Comparison of ENCODE assay signal across 8 cellular contexts in the genomic region with DNA sequence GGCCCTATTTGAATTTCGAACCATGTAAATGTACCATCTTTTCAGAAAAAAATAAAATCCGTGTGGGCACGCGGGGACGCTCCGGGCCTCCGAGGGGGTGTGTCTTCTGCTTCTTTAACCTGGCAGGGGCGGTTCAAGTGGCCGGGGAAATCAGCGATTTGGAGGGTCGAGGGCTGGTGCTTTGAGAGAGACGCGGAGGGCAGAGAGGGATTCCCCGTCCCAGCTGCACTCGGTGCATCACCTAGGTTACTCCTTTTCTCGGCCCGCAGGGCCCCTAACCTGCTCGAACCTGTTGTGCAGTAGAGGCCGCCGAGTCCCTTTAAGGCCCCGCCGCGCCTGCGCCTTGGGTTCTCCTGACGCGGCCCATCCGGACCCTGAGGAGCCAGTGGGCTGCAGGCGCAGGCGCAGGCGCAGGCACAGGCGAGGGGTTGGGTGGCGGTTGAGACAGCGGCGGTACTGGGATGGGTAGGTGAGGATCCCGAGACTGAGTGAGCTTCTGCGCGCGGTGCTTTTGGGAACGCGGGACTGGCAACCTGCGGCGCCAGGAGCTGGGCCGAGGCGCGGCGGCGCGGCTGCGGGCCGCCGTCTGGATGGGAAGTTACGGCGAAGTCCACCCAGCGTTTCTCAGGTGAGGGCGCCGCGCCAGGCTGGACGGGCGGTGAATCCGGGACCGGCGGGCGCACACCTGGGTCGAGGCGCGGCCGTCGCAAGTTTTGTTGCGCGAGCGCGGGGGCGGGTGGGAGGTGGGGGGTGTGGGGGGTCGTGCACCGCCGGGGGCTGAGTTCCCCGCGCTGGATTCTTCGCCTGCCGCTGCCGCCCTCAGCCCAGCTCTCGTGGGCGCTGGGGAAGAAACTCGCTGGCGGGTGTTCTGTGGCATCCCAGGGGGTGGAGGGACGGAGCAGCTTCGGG. TPM values are rescaled to one million over a fixed set of nuclear protein-coding genes. Genes with fewer than 3 reads are reported as not detected.
DNase-seq lines count a peak whose midpoint lies in the region; ATAC-seq and TF ChIP-seq lines count a peak whose summit lies in the region.

A gene with protein sequence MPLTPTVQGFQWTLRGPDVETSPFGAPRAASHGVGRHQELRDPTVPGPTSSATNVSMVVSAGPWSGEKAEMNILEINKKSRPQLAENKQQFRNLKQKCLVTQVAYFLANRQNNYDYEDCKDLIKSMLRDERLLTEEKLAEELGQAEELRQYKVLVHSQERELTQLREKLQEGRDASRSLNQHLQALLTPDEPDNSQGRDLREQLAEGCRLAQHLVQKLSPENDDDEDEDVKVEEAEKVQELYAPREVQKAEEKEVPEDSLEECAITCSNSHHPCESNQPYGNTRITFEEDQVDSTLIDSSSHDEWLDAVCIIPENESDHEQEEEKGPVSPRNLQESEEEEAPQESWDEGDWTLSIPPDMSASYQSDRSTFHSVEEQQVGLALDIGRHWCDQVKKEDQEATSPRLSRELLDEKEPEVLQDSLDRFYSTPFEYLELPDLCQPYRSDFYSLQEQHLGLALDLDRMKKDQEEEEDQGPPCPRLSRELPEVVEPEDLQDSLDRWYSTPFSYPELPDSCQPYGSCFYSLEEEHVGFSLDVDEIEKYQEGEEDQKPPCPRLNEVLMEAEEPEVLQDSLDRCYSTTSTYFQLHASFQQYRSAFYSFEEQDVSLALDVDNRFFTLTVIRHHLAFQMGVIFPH (plus strand): TSS at position 417 of the 909 bp plus-strand sequence. CDS start 4,950 bp downstream, outside the sequence.

- peak within 1 kb of the TSS; percentile 67 for H3K9ac ChIP-seq in HCT116 (ENCODE audit: low read length)

- TF ChIP-seq EP300 in upper lobe of left lung (IDR thresholded peaks at IDR 0.05): no peak

- intact Hi-C loops in HCT116 (cut with micrococcal nuclease): no loop called here
- intact Hi-C loops in left ventricle myocardium inferior (cut with micrococcal nuclease): no loop called here
- intact Hi-C loops in prostate gland (cut with DNase I): no loop called here

- peak; percentile 98 for ATAC-seq in HCT116
- peak; percentile 93 to 99 for ATAC-seq in upper lobe of left lung (ENCODE audit: low FRiP score in 2 of 2)

- H3K9me3 ChIP-seq in HCT116 (ENCODE audit: control insufficient read depth in 1 of 2, insufficient read depth in 1 of 2, low read depth in 1 of 2, low read length in 2 of 2) (no peaks in the 10 kb centered on the region), left ventricle myocardium inferior (replicated peaks) (no peaks in the 10 kb centered on the region), prostate gland (no peaks in the 10 kb centered on the region), upper lobe of left lung (no peaks in the 10 kb centered on the region)

- under 1% methylated on average over 68 of the region's 87 CpGs for WGBS in prostate gland
- 0% methylated on average over 29 to 49 of the region's 87 CpGs for WGBS in upper lobe of left lung, 2 donors

- H3K36me3 ChIP-seq in HCT116 (ENCODE audit: control insufficient read depth in 1 of 2, insufficient read depth in 2 of 2, low read length in 2 of 2) (0 out of 4 replicates have a peak, but pooled peaks cover 0 to 3% of the 10 kb centered on the region in 2 experiments), left ventricle myocardium inferior (no peaks in the 10 kb centered on the region), prostate gland (no peaks in the 10 kb centered on the region), upper lobe of left lung (peaks cover 0 to 3% (median 0%) of the 10 kb centered on the region in 4 donors)

- CTCF ChIA-PET in HCT116 (lab: Charles Lee): no interaction called here

- H3K4me2 ChIP-seq in HCT116 (ENCODE audit: low read length): peak within 1 kb of the TSS; percentile 90

- DNase-seq in EH (ENCODE audit: low read depth): peak; percentile 90
- peak; percentile 78 for DNase-seq in HCT116 (ENCODE audit: low read depth, low spot score)
- peak; percentile 87 for DNase-seq in NCI-H1092 (lab: John Stamatoyannopoulos, UW)
- DNase-seq in T-helper 1 cell: peak; percentile 41 to 83 (median 60)
- DNase-seq in amniotic stem cell (lab: John Stamatoyannopoulos, UW): peak; percentile 89
- DNase-seq in left ventricle myocardium inferior: peak; percentile 90
- peak; percentile 93 for DNase-seq in prostate gland (ENCODE audit: low spot score)
- peak; percentile 93 to 97 for DNase-seq in upper lobe of left lung

- peak within 1 kb of the TSS; percentile 60 for H2AFZ ChIP-seq in HCT116 (ENCODE audit: low read depth, low read length, poor library complexity, severe bottlenecking)

- TF ChIP-seq POLR2A in HCT116 (IDR thresholded peaks at IDR 0.05; ENCODE audit: borderline replicate concordance, extremely low read depth, insufficient read depth, insufficient read length) (peak; percentile 76), prostate gland (IDR thresholded peaks at IDR 0.05) (peak; percentile 84), upper lobe of left lung (IDR thresholded peaks at IDR 0.05) (peak in 2 of 4 donors; percentile 20 to 53)

- H3K27ac ChIP-seq in HCT116 (ENCODE audit: low read depth, low read length) (peak within 1 kb of the TSS; percentile 69), left ventricle myocardium inferior (replicated peaks) (peak within 1 kb of the TSS; percentile 64), prostate gland (peak within 1 kb of the TSS; percentile 65 to 67), upper lobe of left lung (peak within 1 kb of the TSS in 1 of 4 donors; percentile 65)

- H3K27me3 ChIP-seq in HCT116 (ENCODE audit: insufficient read depth, low read length): no peaks in the 10 kb centered on the region
- peaks cover 13% of the 10 kb centered on the region for H3K27me3 ChIP-seq in left ventricle myocardium inferior (ENCODE audit: low read depth)
- H3K27me3 ChIP-seq in prostate gland (replicated peaks; ENCODE audit: insufficient read depth): no peaks in the 10 kb centered on the region
- H3K27me3 ChIP-seq in upper lobe of left lung: peaks cover 0 to 3% (median 0%) of the 10 kb centered on the region in 4 donors

- RAD21 ChIA-PET in HCT116 (lab: Charles Lee; ENCODE audit: low non-redundant PET in 1 of 2, low total read pairs in 2 of 2, uncharacterized antibody in 2 of 2, unreplicated experiment in 2 of 2): no interaction called here

- no peaks in the 10 kb centered on the region for H4K20me1 ChIP-seq in HCT116 (ENCODE audit: insufficient read depth)

- POLR2A ChIA-PET in HCT116 (lab: Charles Lee): no interaction called here

- H3K4me1 ChIP-seq in HCT116 (ENCODE audit: control insufficient read depth in 1 of 2, insufficient read depth in 2 of 2, low read length in 2 of 2) (peaks cover 7 to 16% of the 10 kb centered on the region in 2 experiments; a peak in 3 of 4 replicates), left ventricle myocardium inferior (peaks cover 27% of the 10 kb centered on the region), prostate gland (replicated peaks) (no peaks in the 10 kb centered on the region), upper lobe of left lung (peaks cover 6 to 23% (median 10%) of the 10 kb centered on the region in 4 donors)

- peaks cover 27% of the 10 kb centered on the region for H3K79me2 ChIP-seq in HCT116 (ENCODE audit: insufficient read depth, low read length)

- TF ChIP-seq RAD21 in HCT116 (IDR thresholded peaks at IDR 0.05; ENCODE audit: low read depth): no peak

- peak within 1 kb of the TSS; percentile 59 to 83 for H3K4me3 ChIP-seq in HCT116 (replicated peaks in 1 of 2; ENCODE audit: low read depth in 1 of 2, low read length in 2 of 2)
- peak within 1 kb of the TSS; percentile 87 for H3K4me3 ChIP-seq in left ventricle myocardium inferior
- peak within 1 kb of the TSS; percentile 49 to 54 for H3K4me3 ChIP-seq in prostate gland
- H3K4me3 ChIP-seq in upper lobe of left lung: peak within 1 kb of the TSS; percentile 58 to 91 (median 74)

- TF ChIP-seq CTCF in HCT116 (IDR thresholded peaks at IDR 0.05 in 2 of 3, conservative IDR thresholded peaks at IDR 0.05 in 1 of 3; ENCODE audit: borderline replicate concordance in 1 of 3, insufficient read depth in 1 of 3, low read depth in 2 of 3, low read length in 2 of 3) (no peak), left ventricle myocardium inferior (IDR thresholded peaks at IDR 0.05; ENCODE audit: borderline replicate concordance) (no peak), prostate gland (IDR thresholded peaks at IDR 0.05) (peak in 1 of 4 experiments; percentile 11), upper lobe of left lung (IDR thresholded peaks at IDR 0.05) (peak in 1 of 6 experiments; percentile 18)

- no TSS peak for BruUV-seq in HCT116 (replicated peaks; lab: Mats Ljungman, UMichigan)

- no peaks in the 10 kb centered on the region for H3K9me2 ChIP-seq in HCT116 (ENCODE audit: insufficient read depth)

TF ChIP-seq in HCT116, 20 proteins besides CTCF, POLR2A, EP300 and RAD21 (continues in another document):
- TF ChIP-seq, protein P1, sequence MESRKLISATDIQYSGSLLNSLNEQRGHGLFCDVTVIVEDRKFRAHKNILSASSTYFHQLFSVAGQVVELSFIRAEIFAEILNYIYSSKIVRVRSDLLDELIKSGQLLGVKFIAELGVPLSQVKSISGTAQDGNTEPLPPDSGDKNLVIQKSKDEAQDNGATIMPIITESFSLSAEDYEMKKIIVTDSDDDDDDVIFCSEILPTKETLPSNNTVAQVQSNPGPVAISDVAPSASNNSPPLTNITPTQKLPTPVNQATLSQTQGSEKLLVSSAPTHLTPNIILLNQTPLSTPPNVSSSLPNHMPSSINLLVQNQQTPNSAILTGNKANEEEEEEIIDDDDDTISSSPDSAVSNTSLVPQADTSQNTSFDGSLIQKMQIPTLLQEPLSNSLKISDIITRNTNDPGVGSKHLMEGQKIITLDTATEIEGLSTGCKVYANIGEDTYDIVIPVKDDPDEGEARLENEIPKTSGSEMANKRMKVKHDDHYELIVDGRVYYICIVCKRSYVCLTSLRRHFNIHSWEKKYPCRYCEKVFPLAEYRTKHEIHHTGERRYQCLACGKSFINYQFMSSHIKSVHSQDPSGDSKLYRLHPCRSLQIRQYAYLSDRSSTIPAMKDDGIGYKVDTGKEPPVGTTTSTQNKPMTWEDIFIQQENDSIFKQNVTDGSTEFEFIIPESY (IDR thresholded peaks at IDR 0.05; ENCODE audit: extremely low read depth, insufficient replicate concordance, low read length): no peak
- no peak for TF ChIP-seq SP1 (IDR thresholded peaks at IDR 0.05; ENCODE audit: low read depth)
- TF ChIP-seq POLR2AphosphoS5 (IDR thresholded peaks at IDR 0.05; ENCODE audit: low read depth, low read length): peak; percentile 92
- TF ChIP-seq EZH2 (IDR thresholded peaks at IDR 0.05): no peak

RNA-seq across cellular contexts. Expression of the gene that starts here (rescaled TPM):
- 17.3 TPM for total RNA-seq in HCT116 (2021; ENCODE audit: unreplicated experiment)
- 9.1 and 11.7 TPM in 2 replicates for polyA plus RNA-seq in HCT116 (2012)
- 5.1 TPM for total RNA-seq in left ventricle myocardium inferior
- total RNA-seq in prostate gland: 10 to 100 TPM; 13.9 to 19.7 TPM
- total RNA-seq in upper lobe of left lung: 10 to 100 TPM in 1 of 6 donors, 1 to 10 TPM in 5; 5.9 to 17.3 (median 8.5) TPM
